Comparison of ENCODE assay signal across 8 cellular contexts in the genomic region with DNA sequence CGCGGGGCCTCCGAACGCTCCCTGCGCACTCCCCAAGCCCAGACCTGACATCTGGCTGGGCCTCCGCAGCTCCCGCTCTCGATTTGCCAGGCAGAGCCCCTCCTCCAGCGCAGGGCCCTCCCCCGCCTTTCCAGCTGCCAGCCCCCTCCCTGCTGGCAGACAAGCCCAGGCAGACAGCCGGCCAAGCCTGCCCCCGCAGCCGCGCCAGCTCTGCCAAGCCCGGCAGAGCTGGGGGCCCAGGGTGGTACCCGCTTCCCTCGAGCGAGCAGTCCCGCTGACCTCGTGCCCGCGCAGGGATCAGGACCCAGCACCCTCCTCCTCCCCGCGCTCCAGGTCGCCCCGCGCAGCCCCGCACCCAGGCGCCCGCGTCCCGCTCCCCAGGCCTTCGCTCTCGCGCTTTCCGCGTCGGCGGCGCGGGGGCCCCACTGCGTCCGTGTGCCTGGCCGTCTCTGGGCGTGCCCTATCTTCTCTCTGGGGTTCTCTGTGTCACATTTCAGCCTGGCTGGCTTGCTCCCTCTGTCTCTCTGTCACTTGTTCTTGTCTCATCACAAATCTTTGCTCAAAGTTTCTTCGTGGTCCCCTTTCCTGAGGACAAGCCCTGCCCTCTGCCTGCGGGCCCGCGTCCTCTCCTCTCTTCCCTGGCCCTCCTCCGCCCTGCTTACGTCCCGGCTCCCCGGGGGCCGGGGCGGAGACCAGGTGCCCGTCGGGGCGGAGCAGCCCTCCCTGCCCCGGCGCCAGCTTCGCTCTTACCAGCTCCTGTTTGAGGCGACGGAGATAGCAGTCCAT. TPM values are rescaled to one million over a fixed set of nuclear protein-coding genes. Genes with fewer than 3 reads are reported as not detected.
A peak's percentile ranks its signal among the peaks of the same experiment; 100 is the strongest.
DNase-seq lines count a peak whose midpoint lies in the region; ATAC-seq and TF ChIP-seq lines count a peak whose summit lies in the region.

No MANE protein-coding gene starts in this region.

- H3K27ac ChIP-seq in breast epithelium = peak overlapping the region; percentile 91 to 95

- H3K4me3 Mint-ChIP-seq in T-cell = peak overlapping the region; percentile 84 to 93 (median 88)

- CTCF ChIA-PET in T-cell (lab: Charles Lee) = interaction anchor here in 1 of 2 donors (1.0 to 1.8 kb wide), 4 partner anchors 16 to 231 kb away, joined by 4 to 5 read pairs (median 4); no protein-coding TSS in a partner anchor

- H3K4me1 ChIP-seq in Loucy (ENCODE audit: insufficient read depth, low read length, poor library complexity, severe bottlenecking) = peaks cover 30% of the 10 kb centered on the region
- peaks cover 3 to 9% of the 10 kb centered on the region in 2 donors for H3K4me1 ChIP-seq in breast epithelium
- peaks cover 52% of the 10 kb centered on the region for H3K4me1 ChIP-seq in skeletal muscle satellite cell (ENCODE audit: control insufficient read depth, insufficient read depth, low read length)

- H3K9me3 Mint-ChIP-seq in T-cell = no peaks in the 10 kb centered on the region

- peaks cover 18 to 32% (median 20%) of the 10 kb centered on the region in 3 donors for H3K4me1 Mint-ChIP-seq in T-cell

- peaks cover 15 to 23% of the 10 kb centered on the region in 2 donors for H3K27me3 Mint-ChIP-seq in T-cell

- TF ChIP-seq CTCF in Loucy (conservative IDR thresholded peaks at IDR 0.05; ENCODE audit: low read length) (no peak), breast epithelium (IDR thresholded peaks at IDR 0.05) (no peak)

- H3K9me3 ChIP-seq in Loucy (ENCODE audit: insufficient read depth, low read depth, low read length) = no peaks in the 10 kb centered on the region
- no peaks in the 10 kb centered on the region for H3K9me3 ChIP-seq in breast epithelium
- H3K9me3 ChIP-seq in skeletal muscle satellite cell (replicated peaks; ENCODE audit: low read length) = no peaks in the 10 kb centered on the region

- H3K9me2 ChIP-seq in Loucy (replicated peaks; ENCODE audit: low read depth, low read length) = no peaks in the 10 kb centered on the region

- peak overlapping the region; percentile 81 for H3K4me3 ChIP-seq in Loucy (ENCODE audit: low read length, poor library complexity, severe bottlenecking)
- peak overlapping the region; percentile 54 to 89 (median 69) for H3K4me3 ChIP-seq in breast epithelium
- H3K4me3 ChIP-seq in skeletal muscle satellite cell (ENCODE audit: low read length) = peak overlapping the region; percentile 72

- H3K27me3 ChIP-seq in Loucy (ENCODE audit: insufficient read depth, low read length, poor library complexity, severe bottlenecking) (no peaks in the 10 kb centered on the region), breast epithelium (no peaks in the 10 kb centered on the region), skeletal muscle satellite cell (ENCODE audit: control insufficient read depth, insufficient read depth, low read length) (peaks cover 6% of the 10 kb centered on the region)

- H3K27ac Mint-ChIP-seq in T-cell = peak overlapping the region; percentile 37 to 55

- H2AFZ ChIP-seq in Loucy (ENCODE audit: low read length) = peak overlapping the region; percentile 95

- POLR2A ChIA-PET in T-cell (lab: Charles Lee) = interaction anchor here (0.9 to 1.2 kb wide), 3 partner anchors 13 to 17 kb away, joined by 3 to 6 read pairs (median 4); a partner anchor contains a TSS

- no peaks in the 10 kb centered on the region for H3F3A ChIP-seq in Loucy (ENCODE audit: low read depth)

- no peaks in the 10 kb centered on the region for H3K36me3 ChIP-seq in Loucy (ENCODE audit: insufficient read depth, low read length)
- no peaks in the 10 kb centered on the region for H3K36me3 ChIP-seq in breast epithelium
- no peaks in the 10 kb centered on the region for H3K36me3 ChIP-seq in skeletal muscle satellite cell (ENCODE audit: insufficient read depth, low read length)

- no peaks in the 10 kb centered on the region for H4K20me1 ChIP-seq in Loucy (ENCODE audit: insufficient read depth, low read length, poor library complexity, severe bottlenecking)

- DNase-seq in NCI-H1436 (lab: John Stamatoyannopoulos, UW) (peak; percentile 70), NCI-H1436 treated with DMSO at 0.1 percent for 48 hours (lab: John Stamatoyannopoulos, UW) (no peak), HCEC 1CT (peak; percentile 54), T-cell (peak in 25 of 34 experiments; percentile 7 to 52 (median 26)), breast epithelium (ENCODE audit: low spot score in 2 of 2) (peak; percentile 57 to 66), iPS-NIHi7 (ENCODE audit: extremely low spot score) (peak; percentile 57)

- peak; percentile 14 for TF ChIP-seq POLR2A in breast epithelium (IDR thresholded peaks at IDR 0.05)

- intact Hi-C loops in breast epithelium (cut with DNase I; ENCODE audit: low total_unique reads) = no loop called here

- H3K9ac ChIP-seq in Loucy (ENCODE audit: low read depth, low read length, poor library complexity, severe bottlenecking) = peak overlapping the region; percentile 90
- peak overlapping the region; percentile 76 for H3K9ac ChIP-seq in skeletal muscle satellite cell (ENCODE audit: low read depth, low read length)

- ATAC-seq in T-cell (replicated peaks in 1 of 4) = peak; percentile 58 to 62 (median 58)

- no peaks in the 10 kb centered on the region for H3K36me3 Mint-ChIP-seq in T-cell

- H3K79me2 ChIP-seq in Loucy (ENCODE audit: insufficient read depth, low read length) = no peaks in the 10 kb centered on the region

- H3K4me2 ChIP-seq in Loucy (ENCODE audit: low read depth, low read length, poor library complexity, severe bottlenecking) (peak overlapping the region; percentile 94), skeletal muscle satellite cell (ENCODE audit: low read length) (peak overlapping the region; percentile 92)

RNA-seq across cellular contexts. Expression of a gene that starts 0.6 kb away (rescaled TPM):
- total RNA-seq in T-cell = 1 to 10 TPM in 3 of 5 donors, not detected in 2; 1.2 to 2.7 (median 1.2) TPM
- total RNA-seq in breast epithelium = 1 to 10 TPM; 3.0 to 4.6 (median 3.8) TPM
- 4.3 and 7.9 TPM in 2 replicates for total RNA-seq in skeletal muscle satellite cell (2012; rRNA removed)

RNA-seq across cellular contexts. Expression of a gene that starts 17.1 kb away (rescaled TPM):
- total RNA-seq in T-cell (10 to 100 TPM; 16.7 to 19.8 (median 17.5) TPM), breast epithelium (10 to 100 TPM; 14.1 to 28.0 (median 25.9) TPM)
- 15.0 and 19.9 TPM in 2 replicates for total RNA-seq in skeletal muscle satellite cell (2012; rRNA removed)
